In genomic region chr17:75940727-75941441, GRCh38 we compare ENCODE assay signal across 1 cellular context.
A peak's percentile ranks its signal among the peaks of the same experiment; 100 is the strongest.
TF ChIP-seq lines count a peak whose summit lies in the region.

Gene FBF1, minus strand, starts transcription at chr17:75941042. Its CDS starts 2,893 bp downstream, at chr17:75938149.

TF ChIP-seq in HepG2, 621 proteins besides CTCF, POLR2A, EP300 and RAD21 (continued from another document and continues in another):
- TF ChIP-seq ATF6 (CRISPR knock-in tag; conservative IDR thresholded peaks at IDR 0.05) (0 out of 2 replicates have a peak, but pooled peaks have one; percentile 37), ZFP36L2 (CRISPR knock-in tag; IDR thresholded peaks at IDR 0.05) (peak; percentile 48; the same call in 1 of the 2 replicates), ZNF251 (CRISPR knock-in tag; IDR thresholded peaks at IDR 0.05) (0 out of 2 replicates have a peak, but pooled peaks have one; percentile 46), ZNF574 (CRISPR knock-in tag; IDR thresholded peaks at IDR 0.05) (peak; percentile 95), SKI (IDR thresholded peaks at IDR 0.05; ENCODE audit: partially characterized antibody) (peak; percentile 98), HMGA1 (CRISPR knock-in tag; conservative IDR thresholded peaks at IDR 0.05) (no peak), NR1H2 (CRISPR knock-in tag; IDR thresholded peaks at IDR 0.05; ENCODE audit: borderline replicate concordance, low read depth) (no peak), ZNF496 (CRISPR knock-in tag; IDR thresholded peaks at IDR 0.05; ENCODE audit: insufficient replicate concordance) (no peak), HDAC2 (CRISPR knock-in tag; IDR thresholded peaks at IDR 0.05) (peak; percentile 82; the same call in 1 of the 2 replicates), ZNF589 (CRISPR knock-in tag; conservative IDR thresholded peaks at IDR 0.05) (peak; percentile 64; the same call in 1 of the 2 replicates), IKZF4 (CRISPR knock-in tag; IDR thresholded peaks at IDR 0.05; ENCODE audit: borderline replicate concordance, low read depth, not compliant biosample characterization) (no peak), BRCA1 (CRISPR knock-in tag; IDR thresholded peaks at IDR 0.05) (peak; percentile 95), JUN (CRISPR knock-in tag; IDR thresholded peaks at IDR 0.05) (peak; percentile 79), RFXAP (CRISPR knock-in tag; IDR thresholded peaks at IDR 0.05; ENCODE audit: borderline replicate concordance) (peak; percentile 94), SSRP1 (CRISPR knock-in tag; IDR thresholded peaks at IDR 0.05) (peak; percentile 93), REXO4 (CRISPR knock-in tag; IDR thresholded peaks at IDR 0.05; ENCODE audit: borderline replicate concordance) (no peak), ZNF460 (CRISPR knock-in tag; IDR thresholded peaks at IDR 0.05; ENCODE audit: borderline replicate concordance) (no peak), ZNF337 (CRISPR knock-in tag; IDR thresholded peaks at IDR 0.05; ENCODE audit: borderline replicate concordance, low read depth) (0 out of 2 replicates have a peak, but pooled peaks have one; percentile 11), ZNF354B (CRISPR knock-in tag; IDR thresholded peaks at IDR 0.05) (no peak), HOXD1 (CRISPR knock-in tag; IDR thresholded peaks at IDR 0.05) (peak; percentile 81), ZNF138 (CRISPR knock-in tag; IDR thresholded peaks at IDR 0.05; ENCODE audit: low read depth) (0 out of 2 replicates have a peak, but pooled peaks have one; percentile 14), BORCS8-MEF2B (CRISPR knock-in tag; IDR thresholded peaks at IDR 0.05) (peak; percentile 97), MYC (CRISPR knock-in tag; IDR thresholded peaks at IDR 0.05; ENCODE audit: borderline replicate concordance) (peak; percentile 93), ETS1 (CRISPR knock-in tag; IDR thresholded peaks at IDR 0.05) (no peak), MEF2D (CRISPR knock-in tag; IDR thresholded peaks at IDR 0.05) (peak; percentile 84; the same call in 1 of the 2 replicates), SPEN (CRISPR knock-in tag; IDR thresholded peaks at IDR 0.05; ENCODE audit: low read depth) (peak; percentile 84), MYNN (CRISPR knock-in tag; IDR thresholded peaks at IDR 0.05; ENCODE audit: low read depth) (0 out of 2 replicates have a peak, but pooled peaks have one; percentile 29), ZNF644 (CRISPR knock-in tag; IDR thresholded peaks at IDR 0.05; ENCODE audit: low read depth) (no peak), TAF1 (CRISPR knock-in tag; IDR thresholded peaks at IDR 0.05) (peak; percentile 93), ZBTB8A (CRISPR knock-in tag; IDR thresholded peaks at IDR 0.05; ENCODE audit: borderline replicate concordance, low read depth) (no peak), WIZ (CRISPR knock-in tag; IDR thresholded peaks at IDR 0.05) (peak; percentile 75; the same call in 1 of the 2 replicates), ZNF768 (CRISPR knock-in tag; IDR thresholded peaks at IDR 0.05) (peak; percentile 93)
- TF ChIP-seq, protein P1, sequence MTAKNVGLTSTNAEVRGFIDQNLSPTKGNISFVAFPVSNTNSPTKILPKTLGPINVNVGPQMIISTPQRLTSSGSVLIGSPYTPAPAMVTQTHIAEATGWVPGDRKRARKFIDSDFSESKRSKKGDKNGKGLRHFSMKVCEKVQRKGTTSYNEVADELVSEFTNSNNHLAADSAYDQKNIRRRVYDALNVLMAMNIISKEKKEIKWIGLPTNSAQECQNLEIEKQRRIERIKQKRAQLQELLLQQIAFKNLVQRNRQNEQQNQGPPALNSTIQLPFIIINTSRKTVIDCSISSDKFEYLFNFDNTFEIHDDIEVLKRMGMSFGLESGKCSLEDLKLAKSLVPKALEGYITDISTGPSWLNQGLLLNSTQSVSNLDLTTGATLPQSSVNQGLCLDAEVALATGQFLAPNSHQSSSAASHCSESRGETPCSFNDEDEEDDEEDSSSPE (CRISPR knock-in tag; IDR thresholded peaks at IDR 0.05) = peak; percentile 98
- TF ChIP-seq, protein P2, sequence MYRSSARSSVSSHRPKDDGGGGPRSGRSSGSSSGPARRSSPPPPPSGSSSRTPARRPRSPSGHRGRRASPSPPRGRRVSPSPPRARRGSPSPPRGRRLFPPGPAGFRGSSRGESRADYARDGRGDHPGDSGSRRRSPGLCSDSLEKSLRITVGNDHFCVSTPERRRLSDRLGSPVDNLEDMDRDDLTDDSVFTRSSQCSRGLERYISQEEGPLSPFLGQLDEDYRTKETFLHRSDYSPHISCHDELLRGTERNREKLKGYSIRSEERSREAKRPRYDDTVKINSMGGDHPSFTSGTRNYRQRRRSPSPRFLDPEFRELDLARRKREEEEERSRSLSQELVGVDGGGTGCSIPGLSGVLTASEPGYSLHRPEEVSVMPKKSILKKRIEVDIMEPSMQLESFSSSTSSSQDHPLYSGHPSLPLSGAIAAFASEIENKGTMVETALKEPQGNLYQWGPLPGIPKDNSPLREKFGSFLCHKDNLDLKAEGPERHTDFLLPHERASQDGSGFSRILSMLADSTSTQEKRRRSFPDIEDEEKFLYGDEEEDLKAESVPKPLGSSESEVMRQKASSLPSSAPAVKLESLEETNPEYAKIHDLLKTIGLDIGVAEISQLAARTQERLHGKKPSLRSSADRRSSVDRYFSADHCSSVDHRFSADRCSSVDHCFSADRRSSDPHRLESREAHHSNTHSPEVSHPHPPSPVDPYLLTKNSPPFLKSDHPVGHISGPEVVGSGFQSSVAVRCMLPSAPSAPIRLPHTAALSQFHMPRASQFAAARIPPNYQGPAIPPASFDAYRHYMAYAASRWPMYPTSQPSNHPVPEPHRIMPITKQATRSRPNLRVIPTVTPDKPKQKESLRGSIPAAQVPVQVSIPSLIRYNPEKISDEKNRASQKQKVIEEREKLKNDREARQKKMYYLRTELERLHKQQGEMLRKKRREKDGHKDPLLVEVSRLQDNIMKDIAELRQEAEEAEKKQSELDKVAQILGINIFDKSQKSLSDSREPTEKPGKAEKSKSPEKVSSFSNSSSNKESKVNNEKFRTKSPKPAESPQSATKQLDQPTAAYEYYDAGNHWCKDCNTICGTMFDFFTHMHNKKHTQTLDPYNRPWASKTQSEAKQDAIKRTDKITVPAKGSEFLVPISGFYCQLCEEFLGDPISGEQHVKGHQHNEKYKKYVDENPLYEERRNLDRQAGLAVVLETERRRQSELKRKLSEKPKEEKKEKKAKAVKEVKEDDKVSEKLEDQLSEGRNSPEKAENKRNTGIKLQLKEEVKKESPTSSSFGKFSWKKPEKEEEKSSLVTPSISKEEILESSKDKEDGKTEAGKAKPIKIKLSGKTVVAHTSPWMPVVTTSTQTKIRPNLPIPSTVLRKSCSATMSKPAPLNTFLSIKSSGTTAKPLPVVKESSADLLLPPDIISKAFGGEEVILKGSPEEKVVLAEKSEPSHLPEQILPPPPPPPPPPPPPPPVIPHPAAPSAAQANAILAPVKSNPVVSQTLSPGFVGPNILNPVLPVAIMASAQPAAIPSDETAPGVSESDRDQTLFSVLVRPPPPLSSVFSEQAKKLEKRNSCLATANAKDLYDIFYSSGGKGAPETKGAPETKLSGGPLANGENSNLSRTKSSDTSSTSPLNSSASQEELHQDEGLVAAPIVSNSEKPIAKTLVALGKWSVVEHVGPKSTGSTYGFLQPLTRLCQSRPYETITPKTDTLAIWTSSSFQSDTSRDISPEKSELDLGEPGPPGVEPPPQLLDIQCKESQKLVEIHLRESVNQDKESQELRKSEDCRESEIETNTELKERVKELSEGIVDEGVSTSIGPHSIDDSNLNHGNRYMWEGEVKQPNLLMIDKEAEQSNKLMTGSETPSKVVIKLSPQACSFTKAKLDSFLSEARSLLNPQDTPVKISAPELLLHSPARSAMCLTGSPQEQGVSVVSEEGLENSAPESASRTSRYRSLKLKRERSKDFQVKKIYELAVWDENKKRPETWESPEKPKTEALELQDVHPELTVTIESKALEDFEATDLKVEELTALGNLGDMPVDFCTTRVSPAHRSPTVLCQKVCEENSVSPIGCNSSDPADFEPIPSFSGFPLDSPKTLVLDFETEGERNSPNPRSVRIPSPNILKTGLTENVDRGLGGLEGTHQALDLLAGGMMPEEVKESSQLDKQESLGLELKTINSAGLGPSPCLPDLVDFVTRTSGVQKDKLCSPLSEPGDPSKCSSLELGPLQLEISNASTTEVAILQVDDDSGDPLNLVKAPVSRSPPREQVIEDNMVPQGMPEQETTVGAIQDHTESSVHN (CRISPR knock-in tag; IDR thresholded peaks at IDR 0.05) = peak; percentile 74; the same call in 1 of the 2 replicates
- TF ChIP-seq, protein P3, sequence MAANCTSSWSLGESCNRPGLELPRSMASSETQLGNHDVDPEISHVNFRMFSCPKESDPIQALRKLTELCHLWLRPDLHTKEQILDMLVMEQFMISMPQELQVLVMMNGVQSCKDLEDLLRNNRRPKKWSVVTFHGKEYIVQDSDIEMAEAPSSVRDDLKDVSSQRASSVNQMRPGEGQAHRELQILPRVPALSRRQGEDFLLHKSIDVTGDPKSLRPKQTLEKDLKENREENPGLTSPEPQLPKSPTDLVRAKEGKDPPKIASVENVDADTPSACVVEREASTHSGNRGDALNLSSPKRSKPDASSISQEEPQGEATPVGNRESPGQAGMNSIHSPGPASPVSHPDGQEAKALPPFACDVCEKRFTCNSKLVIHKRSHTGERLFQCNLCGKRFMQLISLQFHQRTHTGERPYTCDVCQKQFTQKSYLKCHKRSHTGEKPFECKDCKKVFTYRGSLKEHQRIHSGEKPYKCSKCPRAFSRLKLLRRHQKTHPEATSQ (CRISPR knock-in tag; IDR thresholded peaks at IDR 0.05; ENCODE audit: borderline replicate concordance) = no peak; the same call in 1 of the 2 replicates
- TF ChIP-seq, protein P4, sequence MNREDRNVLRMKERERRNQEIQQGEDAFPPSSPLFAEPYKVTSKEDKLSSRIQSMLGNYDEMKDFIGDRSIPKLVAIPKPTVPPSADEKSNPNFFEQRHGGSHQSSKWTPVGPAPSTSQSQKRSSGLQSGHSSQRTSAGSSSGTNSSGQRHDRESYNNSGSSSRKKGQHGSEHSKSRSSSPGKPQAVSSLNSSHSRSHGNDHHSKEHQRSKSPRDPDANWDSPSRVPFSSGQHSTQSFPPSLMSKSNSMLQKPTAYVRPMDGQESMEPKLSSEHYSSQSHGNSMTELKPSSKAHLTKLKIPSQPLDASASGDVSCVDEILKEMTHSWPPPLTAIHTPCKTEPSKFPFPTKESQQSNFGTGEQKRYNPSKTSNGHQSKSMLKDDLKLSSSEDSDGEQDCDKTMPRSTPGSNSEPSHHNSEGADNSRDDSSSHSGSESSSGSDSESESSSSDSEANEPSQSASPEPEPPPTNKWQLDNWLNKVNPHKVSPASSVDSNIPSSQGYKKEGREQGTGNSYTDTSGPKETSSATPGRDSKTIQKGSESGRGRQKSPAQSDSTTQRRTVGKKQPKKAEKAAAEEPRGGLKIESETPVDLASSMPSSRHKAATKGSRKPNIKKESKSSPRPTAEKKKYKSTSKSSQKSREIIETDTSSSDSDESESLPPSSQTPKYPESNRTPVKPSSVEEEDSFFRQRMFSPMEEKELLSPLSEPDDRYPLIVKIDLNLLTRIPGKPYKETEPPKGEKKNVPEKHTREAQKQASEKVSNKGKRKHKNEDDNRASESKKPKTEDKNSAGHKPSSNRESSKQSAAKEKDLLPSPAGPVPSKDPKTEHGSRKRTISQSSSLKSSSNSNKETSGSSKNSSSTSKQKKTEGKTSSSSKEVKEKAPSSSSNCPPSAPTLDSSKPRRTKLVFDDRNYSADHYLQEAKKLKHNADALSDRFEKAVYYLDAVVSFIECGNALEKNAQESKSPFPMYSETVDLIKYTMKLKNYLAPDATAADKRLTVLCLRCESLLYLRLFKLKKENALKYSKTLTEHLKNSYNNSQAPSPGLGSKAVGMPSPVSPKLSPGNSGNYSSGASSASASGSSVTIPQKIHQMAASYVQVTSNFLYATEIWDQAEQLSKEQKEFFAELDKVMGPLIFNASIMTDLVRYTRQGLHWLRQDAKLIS (CRISPR knock-in tag; IDR thresholded peaks at IDR 0.05) = peak; percentile 65; the same call in 1 of the 2 replicates
